8 cellular contexts compared by ENCODE assay signal in genomic region chr1:234605983-234606730, GRCh38. TPM values are rescaled to one million over a fixed set of nuclear protein-coding genes. Genes with fewer than 3 reads are reported as not detected.
DNase-seq lines count a peak whose midpoint lies in the region; FAIRE-seq and TF ChIP-seq lines count a peak whose summit lies in the region.

No MANE protein-coding gene starts in this region.

- DNase-seq in D721Med (ENCODE audit: insufficient read length, low spot score) (no peak), LHCN-M2 (ENCODE audit: low read depth) (peak; percentile 72), T-helper 1 cell (peak in 4 of 5 donors; percentile 31 to 67 (median 44)), chondrocyte (ENCODE audit: low spot score) (no peak), medulla oblongata (ENCODE audit: extremely low spot score) (peak; percentile 85), substantia nigra (lab: John Stamatoyannopoulos, UW) (peak in 15 of 49 donors; percentile 17 to 65 (median 28)), DMS153 treated with DMSO at 0.1 percent for 48 hours (lab: John Stamatoyannopoulos, UW; ENCODE audit: unreplicated experiment) (no peak), GM13977 (ENCODE audit: low spot score) (no peak)

- no peaks in the 10 kb centered on the region for H3K27me3 Mint-ChIP-seq in chondrocyte (ENCODE audit: low read depth)

- TF ChIP-seq CTCF in D721Med (IDR thresholded peaks at IDR 0.05; ENCODE audit: insufficient read depth, missing control alignments) (peak; percentile 28), chondrocyte (IDR thresholded peaks at IDR 0.05) (peak; percentile 51), GM13977 (IDR thresholded peaks at IDR 0.05; ENCODE audit: extremely low read depth, insufficient read depth, missing control alignments) (no peak)

- no peaks in the 10 kb centered on the region for H3K9me3 Mint-ChIP-seq in chondrocyte (ENCODE audit: low read depth)

- H3K4me3 Mint-ChIP-seq in chondrocyte (ENCODE audit: unreplicated experiment): peak overlapping the region; percentile 93

- in situ Hi-C loops in GM13977 (cut with MboI; ENCODE audit: low pct_unique_long_range_greater_than_20kb, low sequenced_read_pairs, unreplicated experiment): no loop called here

- peak overlapping the region; percentile 99 for H3K27ac ChIP-seq in substantia nigra (ENCODE audit: low read depth, low read length, poor library complexity, severe bottlenecking)

- H3K4me1 Mint-ChIP-seq in chondrocyte (ENCODE audit: low read depth): peaks cover 67% of the 10 kb centered on the region

- peak; percentile 21 for FAIRE-seq in D721Med (lab: Jason Lieb, UNC)

- peak overlapping the region; percentile 99 for H3K27ac Mint-ChIP-seq in chondrocyte (ENCODE audit: unreplicated experiment)

- H3K36me3 Mint-ChIP-seq in chondrocyte (ENCODE audit: low read depth): peaks cover 28% of the 10 kb centered on the region

RNA-seq across cellular contexts. Expression of gene IRF2BP2, which starts 3.8 kb away (rescaled TPM):
- total RNA-seq in LHCN-M2 (2014; rRNA removed) (42.2 and 46.9 TPM in 2 replicates), chondrocyte (67.9 to 74.4 TPM (median 70.5 TPM) in 3 replicates)
- 38.4 TPM for polyA plus RNA-seq in LHCN-M2 (2012)

Comparison
In these comparisons a context has a peak if more than half of its experiments do, and no peak if none do; other contexts are left out.
1. DNase-seq: peak in LHCN-M2 (single experiment), T-helper 1 cell (4 of 5) and medulla oblongata (single experiment); none in D721Med (single experiment), chondrocyte (single experiment), DMS153 treated with DMSO at 0.1 percent for 48 hours (single experiment) and GM13977 (single experiment).